2 cellular contexts compared by ENCODE assay signal in the genomic region with DNA sequence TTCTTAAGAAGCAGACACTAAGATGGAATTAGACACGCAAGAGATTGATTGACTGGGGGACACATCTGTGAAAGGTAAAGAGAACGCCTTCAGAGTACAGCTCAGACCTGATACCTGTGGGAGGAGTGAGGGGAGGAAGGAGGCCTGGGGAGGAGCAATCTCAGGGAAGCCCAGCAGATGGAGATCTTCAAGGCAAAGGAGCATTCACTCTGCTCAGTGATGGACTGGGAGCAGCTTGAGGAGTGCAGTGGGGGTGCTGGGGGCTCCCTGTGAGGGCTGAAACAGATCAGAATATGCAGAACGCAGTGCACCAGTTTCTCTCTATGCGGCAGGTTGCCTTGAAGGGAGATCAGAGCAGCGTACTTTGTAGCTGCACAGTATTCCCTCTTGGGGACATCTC.
TF ChIP-seq lines count a peak whose summit lies in the region.

No MANE protein-coding gene starts in this region.

TF ChIP-seq in A549, 52 proteins besides CTCF, POLR2A, EP300 and RAD21:
- TF ChIP-seq CEBPB (IDR thresholded peaks at IDR 0.05) (no peak), HOXA7 (CRISPR knock-in tag; IDR thresholded peaks at IDR 0.05) (no peak), ZNF302 (CRISPR knock-in tag; IDR thresholded peaks at IDR 0.05) (no peak), NPAS2 (CRISPR knock-in tag; IDR thresholded peaks at IDR 0.05; ENCODE audit: borderline replicate concordance) (no peak), TFCP2L1 (CRISPR knock-in tag; IDR thresholded peaks at IDR 0.05) (no peak), RFX5 (IDR thresholded peaks at IDR 0.05) (no peak), KDM5A (IDR thresholded peaks at IDR 0.05) (no peak), ZFP36 (IDR thresholded peaks at IDR 0.05; ENCODE audit: borderline replicate concordance, partially characterized antibody) (no peak), ZC3H11A (IDR thresholded peaks at IDR 0.05) (no peak), RCOR1 (IDR thresholded peaks at IDR 0.05; ENCODE audit: low read depth, low read length) (no peak), CBX8 (IDR thresholded peaks at IDR 0.05) (no peak), RNF2 (IDR thresholded peaks at IDR 0.05; ENCODE audit: borderline replicate concordance, low read depth) (no peak), NR3C1 (IDR thresholded peaks at IDR 0.05) (no peak), BHLHE40 (IDR thresholded peaks at IDR 0.05; ENCODE audit: low read depth, low read length) (no peak)
- TF ChIP-seq, protein P1, sequence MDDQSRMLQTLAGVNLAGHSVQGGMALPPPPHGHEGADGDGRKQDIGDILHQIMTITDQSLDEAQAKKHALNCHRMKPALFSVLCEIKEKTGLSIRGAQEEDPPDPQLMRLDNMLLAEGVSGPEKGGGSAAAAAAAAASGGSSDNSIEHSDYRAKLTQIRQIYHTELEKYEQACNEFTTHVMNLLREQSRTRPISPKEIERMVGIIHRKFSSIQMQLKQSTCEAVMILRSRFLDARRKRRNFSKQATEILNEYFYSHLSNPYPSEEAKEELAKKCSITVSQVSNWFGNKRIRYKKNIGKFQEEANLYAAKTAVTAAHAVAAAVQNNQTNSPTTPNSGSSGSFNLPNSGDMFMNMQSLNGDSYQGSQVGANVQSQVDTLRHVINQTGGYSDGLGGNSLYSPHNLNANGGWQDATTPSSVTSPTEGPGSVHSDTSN (IDR thresholded peaks at IDR 0.05): no peak
- TF ChIP-seq, protein P2, sequence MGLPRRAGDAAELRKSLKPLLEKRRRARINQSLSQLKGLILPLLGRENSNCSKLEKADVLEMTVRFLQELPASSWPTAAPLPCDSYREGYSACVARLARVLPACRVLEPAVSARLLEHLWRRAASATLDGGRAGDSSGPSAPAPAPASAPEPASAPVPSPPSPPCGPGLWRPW (IDR thresholded peaks at IDR 0.05): no peak
- TF ChIP-seq, protein P3, sequence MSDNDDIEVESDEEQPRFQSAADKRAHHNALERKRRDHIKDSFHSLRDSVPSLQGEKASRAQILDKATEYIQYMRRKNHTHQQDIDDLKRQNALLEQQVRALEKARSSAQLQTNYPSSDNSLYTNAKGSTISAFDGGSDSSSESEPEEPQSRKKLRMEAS (IDR thresholded peaks at IDR 0.05): no peak
- TF ChIP-seq, protein P4, sequence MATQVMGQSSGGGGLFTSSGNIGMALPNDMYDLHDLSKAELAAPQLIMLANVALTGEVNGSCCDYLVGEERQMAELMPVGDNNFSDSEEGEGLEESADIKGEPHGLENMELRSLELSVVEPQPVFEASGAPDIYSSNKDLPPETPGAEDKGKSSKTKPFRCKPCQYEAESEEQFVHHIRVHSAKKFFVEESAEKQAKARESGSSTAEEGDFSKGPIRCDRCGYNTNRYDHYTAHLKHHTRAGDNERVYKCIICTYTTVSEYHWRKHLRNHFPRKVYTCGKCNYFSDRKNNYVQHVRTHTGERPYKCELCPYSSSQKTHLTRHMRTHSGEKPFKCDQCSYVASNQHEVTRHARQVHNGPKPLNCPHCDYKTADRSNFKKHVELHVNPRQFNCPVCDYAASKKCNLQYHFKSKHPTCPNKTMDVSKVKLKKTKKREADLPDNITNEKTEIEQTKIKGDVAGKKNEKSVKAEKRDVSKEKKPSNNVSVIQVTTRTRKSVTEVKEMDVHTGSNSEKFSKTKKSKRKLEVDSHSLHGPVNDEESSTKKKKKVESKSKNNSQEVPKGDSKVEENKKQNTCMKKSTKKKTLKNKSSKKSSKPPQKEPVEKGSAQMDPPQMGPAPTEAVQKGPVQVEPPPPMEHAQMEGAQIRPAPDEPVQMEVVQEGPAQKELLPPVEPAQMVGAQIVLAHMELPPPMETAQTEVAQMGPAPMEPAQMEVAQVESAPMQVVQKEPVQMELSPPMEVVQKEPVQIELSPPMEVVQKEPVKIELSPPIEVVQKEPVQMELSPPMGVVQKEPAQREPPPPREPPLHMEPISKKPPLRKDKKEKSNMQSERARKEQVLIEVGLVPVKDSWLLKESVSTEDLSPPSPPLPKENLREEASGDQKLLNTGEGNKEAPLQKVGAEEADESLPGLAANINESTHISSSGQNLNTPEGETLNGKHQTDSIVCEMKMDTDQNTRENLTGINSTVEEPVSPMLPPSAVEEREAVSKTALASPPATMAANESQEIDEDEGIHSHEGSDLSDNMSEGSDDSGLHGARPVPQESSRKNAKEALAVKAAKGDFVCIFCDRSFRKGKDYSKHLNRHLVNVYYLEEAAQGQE (IDR thresholded peaks at IDR 0.05): no peak

TF ChIP-seq in SK-N-SH, 30 proteins besides CTCF, POLR2A, EP300 and RAD21:
- TF ChIP-seq ELF1 (IDR thresholded peaks at IDR 0.05): no peak
- TF ChIP-seq NRF1 (IDR thresholded peaks at IDR 0.05; ENCODE audit: low read depth, low read length): no peak
- TF ChIP-seq YY1 (IDR thresholded peaks at IDR 0.05; ENCODE audit: low read depth): no peak
- TF ChIP-seq, protein P3 (IDR thresholded peaks at IDR 0.05; ENCODE audit: low read depth): no peak
- no peak for TF ChIP-seq SIN3A (IDR thresholded peaks at IDR 0.05; ENCODE audit: borderline replicate concordance, low read depth, low read length)
- TF ChIP-seq FOXJ3 (CRISPR knock-in tag; IDR thresholded peaks at IDR 0.05): no peak
- TF ChIP-seq RCOR1 (IDR thresholded peaks at IDR 0.05; ENCODE audit: low read length): no peak
- no peak for TF ChIP-seq CHD2 (IDR thresholded peaks at IDR 0.05; ENCODE audit: low read length, partially characterized antibody)
- TF ChIP-seq MXI1 (IDR thresholded peaks at IDR 0.05; ENCODE audit: low read depth, low read length): no peak
- TF ChIP-seq, protein P5, sequence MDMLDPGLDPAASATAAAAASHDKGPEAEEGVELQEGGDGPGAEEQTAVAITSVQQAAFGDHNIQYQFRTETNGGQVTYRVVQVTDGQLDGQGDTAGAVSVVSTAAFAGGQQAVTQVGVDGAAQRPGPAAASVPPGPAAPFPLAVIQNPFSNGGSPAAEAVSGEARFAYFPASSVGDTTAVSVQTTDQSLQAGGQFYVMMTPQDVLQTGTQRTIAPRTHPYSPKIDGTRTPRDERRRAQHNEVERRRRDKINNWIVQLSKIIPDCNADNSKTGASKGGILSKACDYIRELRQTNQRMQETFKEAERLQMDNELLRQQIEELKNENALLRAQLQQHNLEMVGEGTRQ (IDR thresholded peaks at IDR 0.05; ENCODE audit: borderline replicate concordance, low read depth, low read length): no peak
- no peak for TF ChIP-seq FOXM1 (IDR thresholded peaks at IDR 0.05; ENCODE audit: low read depth)
TF ChIP-seq in SK-N-SH: peak in this region for 0.
